Comparison of ENCODE assay signal across 8 cellular contexts in the genomic region with DNA sequence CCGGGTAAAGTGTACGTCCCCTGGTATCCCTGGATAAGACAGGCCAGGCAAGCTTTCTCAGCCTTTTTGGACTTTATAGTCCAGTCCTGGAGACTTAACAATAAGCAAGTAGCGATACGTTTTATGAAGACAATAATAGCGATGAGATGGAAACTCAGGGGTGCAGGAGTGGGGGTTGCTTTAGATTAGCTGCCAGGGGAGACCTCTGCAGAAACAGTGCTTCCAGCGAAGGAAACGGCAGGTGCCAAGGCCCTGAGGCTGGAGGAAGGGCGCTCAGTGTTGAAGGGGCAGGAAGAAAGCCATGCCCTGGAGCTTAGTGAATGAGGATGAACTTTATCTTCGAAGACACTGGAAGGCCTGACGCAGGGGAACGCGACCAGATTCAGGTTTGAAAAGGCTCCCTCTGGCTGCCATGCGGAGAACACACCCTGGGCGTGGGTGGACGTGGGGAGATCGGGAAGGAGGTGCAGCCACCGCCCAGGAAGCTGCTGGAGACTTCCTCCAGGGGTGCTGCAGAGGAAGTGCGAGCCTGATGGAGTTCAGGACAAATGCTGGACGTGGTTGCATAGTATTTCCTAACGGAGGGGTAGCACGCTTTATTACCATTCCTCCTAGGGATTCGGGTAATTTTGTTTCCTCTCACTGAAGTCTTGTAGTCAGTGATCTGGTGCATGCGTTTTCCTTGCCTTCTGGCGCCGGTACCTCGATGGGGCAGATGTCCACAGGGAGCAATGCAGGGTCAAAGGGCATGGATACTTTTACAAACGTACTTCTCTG. TPM values are rescaled to one million over a fixed set of nuclear protein-coding genes. Genes with fewer than 3 reads are reported as not detected.
DNase-seq lines count a peak whose midpoint lies in the region; ATAC-seq, FAIRE-seq and TF ChIP-seq lines count a peak whose summit lies in the region.

No MANE protein-coding gene starts in this region.

- H3K9me3 ChIP-seq in astrocyte (ENCODE audit: insufficient read depth, low read depth, low read length): no peaks in the 10 kb centered on the region
- H3K9me3 ChIP-seq in skeletal muscle satellite cell (replicated peaks; ENCODE audit: low read length): no peaks in the 10 kb centered on the region

- H3K27ac ChIP-seq in astrocyte (ENCODE audit: low read depth, low read length): peak overlapping the region; percentile 34

- peaks cover 4% of the 10 kb centered on the region for H4K20me1 ChIP-seq in astrocyte (ENCODE audit: insufficient read depth, low read length)

- H3K36me3 ChIP-seq in astrocyte (ENCODE audit: insufficient read depth, low read length): no peaks in the 10 kb centered on the region
- H3K36me3 ChIP-seq in skeletal muscle satellite cell (ENCODE audit: insufficient read depth, low read length): no peaks in the 10 kb centered on the region

- peak overlapping the region; percentile 18 for H2AFZ ChIP-seq in astrocyte (ENCODE audit: low read depth, low read length)

- TF ChIP-seq CTCF in astrocyte (IDR thresholded peaks at IDR 0.05; ENCODE audit: insufficient read depth, low read depth, low read length): peak; percentile 72

- H3K27me3 Mint-ChIP-seq in astrocyte (ENCODE audit: low read depth, unreplicated experiment): no peaks in the 10 kb centered on the region

- no peaks in the 10 kb centered on the region for H3K9me3 Mint-ChIP-seq in astrocyte (ENCODE audit: unreplicated experiment)

- peaks cover 9% of the 10 kb centered on the region for H3K4me1 Mint-ChIP-seq in astrocyte (ENCODE audit: low read depth, unreplicated experiment)

- H3K4me2 ChIP-seq in astrocyte (ENCODE audit: low read length): peak overlapping the region; percentile 79
- H3K4me2 ChIP-seq in skeletal muscle satellite cell (ENCODE audit: low read length): peak overlapping the region; percentile 75

- H3K79me2 ChIP-seq in astrocyte (ENCODE audit: insufficient read depth, low read length): no peaks in the 10 kb centered on the region

- H3K4me3 ChIP-seq in astrocyte (ENCODE audit: insufficient read depth, low read depth, low read length): peak overlapping the region; percentile 29
- H3K4me3 ChIP-seq in skeletal muscle satellite cell (ENCODE audit: low read length): peak overlapping the region; percentile 55

- TF ChIP-seq POLR2A in GM12891 (IDR thresholded peaks at IDR 0.05; ENCODE audit: low read depth, low read length): 0 out of 2 replicates have a peak, but pooled peaks have one; percentile 46

- ATAC-seq in HG02759 (IDR thresholded peaks at IDR 0.05; ENCODE audit: unreplicated experiment): peak; percentile 35

- peak; percentile 85 for FAIRE-seq in GM12891 (lab: Jason Lieb, UNC)
- no peak for FAIRE-seq in astrocyte (lab: Jason Lieb, UNC)

- H3K27me3 ChIP-seq in astrocyte (ENCODE audit: insufficient read depth, low read length) (no peaks in the 10 kb centered on the region), skeletal muscle satellite cell (ENCODE audit: control insufficient read depth, insufficient read depth, low read length) (no peaks in the 10 kb centered on the region)

- DNase-seq in GM12891 (ENCODE audit: insufficient read length, low spot score) (no peak), RPMI7951 (ENCODE audit: low read depth) (peak; percentile 90), astrocyte (ENCODE audit: low read depth) (peak; percentile 71), iPS DF 19.7 (ENCODE audit: low read depth, low spot score) (peak; percentile 74), SKM-1 treated with dmso at 0.1 percent for 144 hours (lab: John Stamatoyannopoulos, UW; ENCODE audit: unreplicated experiment) (no peak), NCI-H1694 (lab: John Stamatoyannopoulos, UW) (no peak)

- H3K27ac Mint-ChIP-seq in astrocyte (ENCODE audit: unreplicated experiment): no peak overlapping the region

- H3K36me3 Mint-ChIP-seq in astrocyte (ENCODE audit: low read depth, unreplicated experiment): no peaks in the 10 kb centered on the region

- H3K4me1 ChIP-seq in astrocyte (ENCODE audit: insufficient read depth, low read length): peaks cover 33% of the 10 kb centered on the region
- H3K4me1 ChIP-seq in skeletal muscle satellite cell (ENCODE audit: control insufficient read depth, insufficient read depth, low read length): peaks cover 35% of the 10 kb centered on the region

- H3K9ac ChIP-seq in astrocyte (ENCODE audit: low read length): peak overlapping the region; percentile 30
- peak overlapping the region; percentile 43 for H3K9ac ChIP-seq in skeletal muscle satellite cell (ENCODE audit: low read depth, low read length)

- H3K4me3 Mint-ChIP-seq in astrocyte (ENCODE audit: unreplicated experiment): no peak overlapping the region

TF ChIP-seq in GM12891, 5 proteins besides CTCF, POLR2A, EP300 and RAD21:
- no peak for TF ChIP-seq POU2F2 (IDR thresholded peaks at IDR 0.05; ENCODE audit: low read depth, low read length)
- TF ChIP-seq SPI1 (IDR thresholded peaks at IDR 0.05; ENCODE audit: low read depth, low read length): peak; percentile 77
- no peak; the same call in none of the 2 replicates for TF ChIP-seq POLR2AphosphoS5 (IDR thresholded peaks at IDR 0.05; ENCODE audit: low read depth, low read length)
- TF ChIP-seq TAF1 (IDR thresholded peaks at IDR 0.05; ENCODE audit: low read depth, low read length): no peak
- peak; percentile 38 for TF ChIP-seq PAX5 (IDR thresholded peaks at IDR 0.05; ENCODE audit: insufficient read depth, low read length, severe bottlenecking)

RNA-seq across cellular contexts. Expression of gene UBC, which starts 26.1 kb away (rescaled TPM):
- polyA plus RNA-seq in GM12891 (2012; ENCODE audit: low read depth, missing spikeins): 1,009 TPM
- total RNA-seq in RPMI7951 (2014; rRNA removed; shearing (Covaris generic)): 951 and 1,170 TPM in 2 replicates
- total RNA-seq in astrocyte: 1,171 and 1,214 TPM in 2 replicates
- total RNA-seq in skeletal muscle satellite cell (2012; rRNA removed): 1,475 and 1,652 TPM in 2 replicates

RNA-seq across cellular contexts. Expression of gene DHX37, which starts 48.4 kb away (rescaled TPM):
- 18.4 TPM for polyA plus RNA-seq in GM12891 (2012; ENCODE audit: low read depth, missing spikeins)
- total RNA-seq in RPMI7951 (2014; rRNA removed; shearing (Covaris generic)): 8.4 and 10.0 TPM in 2 replicates
- 19.6 and 21.1 TPM in 2 replicates for total RNA-seq in astrocyte
- 20.8 and 21.0 TPM in 2 replicates for total RNA-seq in skeletal muscle satellite cell (2012; rRNA removed)

RNA-seq across cellular contexts. Expression of gene BRI3BP, which starts 52.9 kb away (rescaled TPM):
- polyA plus RNA-seq in GM12891 (2012; ENCODE audit: low read depth, missing spikeins): 11.0 TPM
- 4.9 and 6.5 TPM in 2 replicates for total RNA-seq in RPMI7951 (2014; rRNA removed; shearing (Covaris generic))
- total RNA-seq in astrocyte: 3.1 and 3.6 TPM in 2 replicates
- 8.1 and 8.4 TPM in 2 replicates for total RNA-seq in skeletal muscle satellite cell (2012; rRNA removed)

Comparison
In these comparisons a context has a peak if more than half of its experiments do, and no peak if none do; other contexts are left out.
1. DNase-seq: peak in RPMI7951 (single experiment), astrocyte (single experiment) and iPS DF 19.7 (single experiment); none in GM12891 (single experiment), SKM-1 treated with dmso at 0.1 percent for 144 hours (single experiment) and NCI-H1694 (single experiment).